In genomic region chr18:12750076-12750707, GRCh38 we compare ENCODE assay signal across 9 cellular contexts. TPM values are rescaled to one million over a fixed set of nuclear protein-coding genes. Genes with fewer than 3 reads are reported as not detected.
DNase-seq lines count a peak whose midpoint lies in the region; ATAC-seq and TF ChIP-seq lines count a peak whose summit lies in the region.
"Had no signal": no experiment of that assay in that cellular context is flagged by ENCODE, and none has a peak within 500 bp of the region (broad histone marks: within the 10 kb centered on the region; RNA-seq: fewer than 3 reads in every experiment).

No MANE protein-coding gene starts in this region.

- no peak overlapping the region for H2BK5ac ChIP-seq in H9 (ENCODE audit: insufficient read length, low read length)

- CTCF ChIA-PET in OCI-LY7 (lab: Charles Lee; ENCODE audit: unreplicated experiment), result interaction anchor here (0.9 kb wide), 1 partner anchor 134 kb away, joined by 3 read pairs; the partner anchor contains the start of gene PTPN2

- H3K4me1 ChIP-seq in BLaER1 (peaks cover 82% of the 10 kb centered on the region), OCI-LY7 (ENCODE audit: insufficient read depth, low read length, poor library complexity, severe bottlenecking) (peaks cover 40% of the 10 kb centered on the region), endodermal cell (ENCODE audit: control insufficient read depth, insufficient read depth, low read length) (no peaks in the 10 kb centered on the region), H9 (ENCODE audit: insufficient read depth, low read length) (no peaks in the 10 kb centered on the region)

- no peak overlapping the region for H3K4me3 Mint-ChIP-seq in endodermal cell
- no peak overlapping the region for H3K4me3 Mint-ChIP-seq in endothelial cell (ENCODE audit: unreplicated experiment)
- H3K4me3 Mint-ChIP-seq in H9, result no peak overlapping the region

- H3K4me1 Mint-ChIP-seq in endodermal cell, result no peaks in the 10 kb centered on the region
- H3K4me1 Mint-ChIP-seq in endothelial cell (ENCODE audit: unreplicated experiment), result no peaks in the 10 kb centered on the region
- H3K4me1 Mint-ChIP-seq in H9, result no peaks in the 10 kb centered on the region

- WGBS in endodermal cell (ENCODE audit: insufficient coverage in 1 of 2, insufficient read length in 1 of 2), 2 experiments, result 90 to 92% methylated on average over 11 to 14 of the region's 14 CpGs
- WGBS in H9 (ENCODE audit: extremely low coverage, insufficient read length, low lambda C conversion rate), result no CpG with 5 or more reads among the region's 14 CpGs

- H3K9ac ChIP-seq in BLaER1 (peak overlapping the region; percentile 66), endodermal cell (ENCODE audit: extremely low read depth, low read length, poor library complexity, severe bottlenecking) (no peak overlapping the region), H9 (ENCODE audit: extremely low read depth, insufficient read length, low read length) (no peak overlapping the region)

- H3K27ac Mint-ChIP-seq in endodermal cell (no peak overlapping the region), endothelial cell (ENCODE audit: unreplicated experiment) (no peak overlapping the region), H9 (0 out of 7 replicates have a peak overlapping the region, but pooled peaks of 1 of the 3 experiments have one; percentile 52)

- H2BK20ac ChIP-seq in H9 (ENCODE audit: low read depth, low read length, poor library complexity, severe bottlenecking), result no peak overlapping the region

- H3K14ac ChIP-seq in H9 (ENCODE audit: insufficient read depth, low read length), result no peak overlapping the region

- TF ChIP-seq CTCF in OCI-LY7 (conservative IDR thresholded peaks at IDR 0.05; ENCODE audit: low read length) (no peak), endodermal cell (conservative IDR thresholded peaks at IDR 0.05) (no peak), endothelial cell (IDR thresholded peaks at IDR 0.05; ENCODE audit: unreplicated experiment) (no peak), H9 (conservative IDR thresholded peaks at IDR 0.05) (no peak)

- H3K23ac ChIP-seq in H9 (ENCODE audit: insufficient read length, low read depth, low read length), result no peak overlapping the region

- no TSS peak for BruUV-seq in OCI-LY7 (replicated peaks; lab: Mats Ljungman, UMichigan)

- H3K36me3 ChIP-seq in BLaER1, result no peaks in the 10 kb centered on the region
- H3K36me3 ChIP-seq in OCI-LY7 (ENCODE audit: insufficient read depth, low read length), result no peaks in the 10 kb centered on the region
- no peaks in the 10 kb centered on the region for H3K36me3 ChIP-seq in endodermal cell (ENCODE audit: control insufficient read depth, insufficient read depth, low read length)

- H3K9me2 ChIP-seq in OCI-LY7 (ENCODE audit: insufficient read depth, low read length), result no peaks in the 10 kb centered on the region

- H3K9me3 ChIP-seq in BLaER1 (peaks cover 16% of the 10 kb centered on the region), OCI-LY7 (ENCODE audit: low read length) (no peaks in the 10 kb centered on the region), endodermal cell (ENCODE audit: control insufficient read depth, low read length) (no peaks in the 10 kb centered on the region), H9 (ENCODE audit: control insufficient read depth, low read depth, low read length) (no peaks in the 10 kb centered on the region)

- H3K4me2 ChIP-seq in BLaER1, result peak overlapping the region; percentile 82
- peak overlapping the region; percentile 64 for H3K4me2 ChIP-seq in OCI-LY7 (ENCODE audit: low read length)
- H3K4me2 ChIP-seq in H9 (ENCODE audit: insufficient read depth, insufficient read length, low read length), result no peak overlapping the region

- POLR2A ChIA-PET in OCI-LY7 (lab: Charles Lee), result interaction anchor here (0.7 to 1.5 kb wide), 10 partner anchors 12 to 257 kb away, joined by 3 to 6 read pairs (median 4); partner anchors contain the start of gene PTPN2

- H4K5ac ChIP-seq in H9 (ENCODE audit: insufficient read length, low read depth, low read length), result no peak overlapping the region

- intact Hi-C loops in OCI-LY7 (cut with micrococcal nuclease; ENCODE audit: unreplicated experiment), result loop anchor here (1.0 to 5.0 kb wide), 3 partner anchors 87 to 111 kb away; no protein-coding TSS in a partner anchor

- H3K23me2 ChIP-seq in H9 (ENCODE audit: insufficient read length, low read depth, low read length, poor library complexity, severe bottlenecking), result no peaks in the 10 kb centered on the region

- H3T11ph ChIP-seq in H9 (ENCODE audit: low read length), result no peak overlapping the region

- ATAC-seq in GM19397 (IDR thresholded peaks at IDR 0.05; ENCODE audit: unreplicated experiment) (peak; percentile 72), GM21381 (IDR thresholded peaks at IDR 0.05; ENCODE audit: unreplicated experiment) (no peak)

- no peak overlapping the region for H2BK15ac ChIP-seq in H9 (ENCODE audit: low read depth, low read length)

- H4K8ac ChIP-seq in H9 (replicated peaks; ENCODE audit: insufficient read length, low read depth, low read length), result no peak overlapping the region

- H3K4me3 ChIP-seq in BLaER1, result peak overlapping the region; percentile 21
- peak overlapping the region; percentile 15 for H3K4me3 ChIP-seq in OCI-LY7 (ENCODE audit: low read depth, low read length, poor library complexity, severe bottlenecking)
- H3K4me3 ChIP-seq in endodermal cell (ENCODE audit: low read length), result no peak overlapping the region

- H3K36me3 Mint-ChIP-seq in endodermal cell (ENCODE audit: low read depth), result no peaks in the 10 kb centered on the region
- no peaks in the 10 kb centered on the region for H3K36me3 Mint-ChIP-seq in endothelial cell (ENCODE audit: low read depth, unreplicated experiment)
- no peaks in the 10 kb centered on the region for H3K36me3 Mint-ChIP-seq in H9 (ENCODE audit: insufficient read depth in 1 of 3, low read depth in 3 of 3)

- no peak overlapping the region for H2BK120ac ChIP-seq in H9 (ENCODE audit: low read depth, low read length, poor library complexity, severe bottlenecking)

- no peaks in the 10 kb centered on the region for H3K9me3 Mint-ChIP-seq in endodermal cell
- no peaks in the 10 kb centered on the region for H3K9me3 Mint-ChIP-seq in endothelial cell (ENCODE audit: unreplicated experiment)
- H3K9me3 Mint-ChIP-seq in H9, result no peaks in the 10 kb centered on the region

- H2AFZ ChIP-seq in OCI-LY7 (ENCODE audit: low read length), result peak overlapping the region; percentile 22; the same call in 1 of the 2 replicates
- H2AFZ ChIP-seq in H9 (ENCODE audit: low read length), result no peak overlapping the region

- no peak overlapping the region for H4K91ac ChIP-seq in H9 (ENCODE audit: insufficient read length, low read depth, low read length)

- H3K27me3 ChIP-seq in BLaER1 (no peaks in the 10 kb centered on the region), endodermal cell (ENCODE audit: control insufficient read depth, insufficient read depth, low read length, poor library complexity, severe bottlenecking) (no peaks in the 10 kb centered on the region), H9 (ENCODE audit: insufficient read depth, low read length) (no peaks in the 10 kb centered on the region)

- no peaks in the 10 kb centered on the region for H3K79me1 ChIP-seq in H9 (ENCODE audit: insufficient read depth, low read depth, low read length, poor library complexity, severe bottlenecking)

- H3K4ac ChIP-seq in H9 (ENCODE audit: low read depth, low read length), result no peak overlapping the region

- H2BK12ac ChIP-seq in H9 (ENCODE audit: insufficient read length, low read depth, low read length), result no peak overlapping the region

- H3K27me3 Mint-ChIP-seq in endodermal cell (ENCODE audit: insufficient read depth) (no peaks in the 10 kb centered on the region), endothelial cell (ENCODE audit: unreplicated experiment) (peaks cover 2% of the 10 kb centered on the region), H9 (ENCODE audit: low read depth) (no peaks in the 10 kb centered on the region)

- H2AK5ac ChIP-seq in H9 (ENCODE audit: insufficient read length, low read length), result no peak overlapping the region

- H3K18ac ChIP-seq in H9 (ENCODE audit: insufficient read length, low read depth, low read length), result no peak overlapping the region

- no peaks in the 10 kb centered on the region for H3K79me2 ChIP-seq in OCI-LY7 (ENCODE audit: insufficient read depth, low read depth, low read length)
- H3K79me2 ChIP-seq in H9 (ENCODE audit: insufficient read depth, low read length), result no peaks in the 10 kb centered on the region

- H3K27ac ChIP-seq in BLaER1 (peak overlapping the region; percentile 85), OCI-LY7 (ENCODE audit: low read depth, low read length, poor library complexity, severe bottlenecking) (peak overlapping the region; percentile 62), endodermal cell (ENCODE audit: low read depth, low read length) (no peak overlapping the region), H9 (ENCODE audit: insufficient read length, low read depth, low read length) (no peak overlapping the region)

- no peaks in the 10 kb centered on the region for H4K20me1 ChIP-seq in BLaER1
- H4K20me1 ChIP-seq in OCI-LY7 (ENCODE audit: insufficient read depth, low read length), result no peaks in the 10 kb centered on the region
- no peaks in the 10 kb centered on the region for H4K20me1 ChIP-seq in H9 (ENCODE audit: control insufficient read depth, insufficient read depth, insufficient read length)

- no peak overlapping the region for H3K56ac ChIP-seq in H9 (ENCODE audit: insufficient read length, low read depth, low read length)

- DNase-seq in OCI-LY7 (ENCODE audit: low spot score) (peak; percentile 95), fibroblast of peridontal ligament (ENCODE audit: extremely low read depth) (peak; percentile 36), endodermal cell (no peak), endothelial cell (ENCODE audit: low spot score) (no peak), H9 (no peak)
- DNase-seq: NCI-H774 had no signal

RNA-seq across cellular contexts. Expression of gene PSMG2, which starts 47.4 kb away (rescaled TPM):
- total RNA-seq in OCI-LY7 (2014; rRNA removed; shearing (Covaris generic)), result 61.7 and 69.2 TPM in 2 replicates
- total RNA-seq in OCI-LY7 (2022) (98.8 and 103 TPM in 2 replicates), endodermal cell (10 to 100 TPM; 65.5 to 70.2 TPM), endothelial cell (ENCODE audit: unreplicated experiment) (70.4 TPM), H9 (2021) (71.9 and 72.2 TPM in 2 replicates)
- 102 TPM for polyA plus RNA-seq in endodermal cell (2013, experiment 1 of 2)
- polyA plus RNA-seq in endodermal cell (2013, experiment 2 of 2), result 89.8 TPM

RNA-seq across cellular contexts. Expression of gene CEP76, which starts 47.7 kb away (rescaled TPM):
- total RNA-seq in OCI-LY7 (2014; rRNA removed; shearing (Covaris generic)), result 22.1 and 23.7 TPM in 2 replicates
- total RNA-seq in OCI-LY7 (2022) (13.7 and 14.1 TPM in 2 replicates), endodermal cell (10 to 100 TPM; 17.8 to 19.2 TPM), endothelial cell (ENCODE audit: unreplicated experiment) (9.3 TPM), H9 (2021) (18.6 and 19.3 TPM in 2 replicates)
- polyA plus RNA-seq in endodermal cell (2013, experiment 1 of 2), result 15.4 TPM
- 14.3 TPM for polyA plus RNA-seq in endodermal cell (2013, experiment 2 of 2)

Comparison
In these comparisons a context has a peak if more than half of its experiments do, and no peak if none do; other contexts are left out.
1. H3K27ac ChIP-seq: peak in BLaER1 (single experiment) and OCI-LY7 (single experiment); none in endodermal cell (single experiment) and H9 (single experiment).
2. DNase-seq: peak in OCI-LY7 (single experiment) and fibroblast of peridontal ligament (single experiment); none in endodermal cell (single experiment), endothelial cell (single experiment) and H9 (single experiment).